13 cellular contexts compared by ENCODE assay signal in the genomic region with DNA sequence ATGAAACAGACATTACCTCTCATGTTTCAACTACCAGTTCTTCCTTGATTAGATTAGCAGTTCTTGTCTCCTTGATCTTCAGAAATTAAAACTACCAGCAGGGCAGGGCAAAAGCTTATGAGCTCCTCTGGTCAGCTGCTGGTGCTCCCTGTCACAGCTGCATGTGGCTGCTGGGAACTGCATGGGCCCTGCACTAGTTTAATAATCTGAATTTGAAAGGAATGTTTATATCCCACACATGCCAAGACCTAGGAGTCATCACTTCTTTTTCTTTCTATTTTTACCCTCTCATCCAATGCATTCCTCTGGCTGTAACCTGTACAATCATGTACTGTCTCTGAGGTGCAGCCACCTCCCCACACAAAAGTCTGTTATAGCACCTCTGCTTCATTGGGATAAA.
A peak's percentile ranks its signal among the peaks of the same experiment; 100 is the strongest.
DNase-seq lines count a peak whose midpoint lies in the region; ATAC-seq and TF ChIP-seq lines count a peak whose summit lies in the region.
"Had no signal": no experiment of that assay in that cellular context is flagged by ENCODE, and none has a peak within 500 bp of the region (broad histone marks: within the 10 kb centered on the region; RNA-seq: fewer than 3 reads in every experiment).

No MANE protein-coding gene starts in this region.

- no peaks in the 10 kb centered on the region for H3K79me1 ChIP-seq in IMR-90 (ENCODE audit: low read depth in 1 of 2, low read length in 2 of 2)

- BruUV-seq in IMR-90 (replicated peaks; lab: Mats Ljungman, UMichigan) (no TSS peak), MCF 10A (replicated peaks; lab: Mats Ljungman, UMichigan) (no TSS peak)

- peaks cover 6% of the 10 kb centered on the region for H3K36me3 Mint-ChIP-seq in MCF 10A (ENCODE audit: insufficient read depth, unreplicated experiment)

- peak overlapping the region; percentile 46 for H3K14ac ChIP-seq in IMR-90 (replicated peaks; ENCODE audit: low read depth, low read length)

- peak overlapping the region; percentile 56 for H2AK9ac ChIP-seq in IMR-90 (replicated peaks; ENCODE audit: low read depth, low read length, poor library complexity)

- H4K5ac ChIP-seq in IMR-90 (ENCODE audit: low read depth, low read length), result no peak overlapping the region

- H2AFZ ChIP-seq in IMR-90 (replicated peaks; ENCODE audit: low read length, poor library complexity), result peak overlapping the region; percentile 18

- H3K4me2 ChIP-seq in IMR-90 (ENCODE audit: low read depth, low read length), result peak overlapping the region; percentile 48; the same call in 1 of the 2 replicates

- peak overlapping the region; percentile 67 for H3K4ac ChIP-seq in IMR-90 (ENCODE audit: low read depth, low read length)

- H3K4me3 ChIP-seq in IMR-90 (ENCODE audit: insufficient read depth, low read depth, low read length) (no peak overlapping the region), thyroid gland (replicated peaks in 1 of 3) (no peak overlapping the region)
- H3K4me3 ChIP-seq: coronary artery had no signal

- peak overlapping the region; percentile 35; the same call in 1 of the 2 replicates for H3K23ac ChIP-seq in IMR-90 (ENCODE audit: low read depth, low read length)

- in situ Hi-C loops in IMR-90 (cut with MboI; ENCODE audit: low sequenced_read_pairs), result no loop called here

- peak overlapping the region; percentile 31; the same call in 2 of the 3 replicates for H2BK15ac ChIP-seq in IMR-90 (ENCODE audit: low read depth, low read length)

- intact Hi-C loops in IMR-90 (cut with micrococcal nuclease) (loop anchor here (10.0 kb wide), 2 partner anchors 763 to 1583 kb away; no protein-coding TSS in a partner anchor), MCF 10A (cut with micrococcal nuclease) (no loop called here), thyroid gland (cut with DNase I) (loop anchor here (10.0 kb wide), 1 partner anchor 383 kb away; no protein-coding TSS in a partner anchor)

- 0 out of 2 replicates have a peak overlapping the region, but pooled peaks have one; percentile 69 for H2AK5ac ChIP-seq in IMR-90 (ENCODE audit: low read depth, low read length)

- H2BK20ac ChIP-seq in IMR-90 (ENCODE audit: low read depth, low read length), result peak overlapping the region; percentile 75

- H3K56ac ChIP-seq in IMR-90 (ENCODE audit: extremely low read depth, insufficient read depth, low read length), result peak overlapping the region; percentile 62; the same call in 1 of the 2 replicates

- ATAC-seq in IMR-90 (ENCODE audit: low read depth) (peak; percentile 86), HG03565 (IDR thresholded peaks at IDR 0.05; ENCODE audit: unreplicated experiment) (no peak)
- ATAC-seq: activated T-cell treated with anti-CD3 and anti-CD28 coated beads, Interleukin-2, amount 50 U/mL, for 4 hours had no signal

- no peak for TF ChIP-seq RAD21 in IMR-90 (IDR thresholded peaks at IDR 0.05; ENCODE audit: low read length)

- peaks cover 18% of the 10 kb centered on the region for H3K4me1 ChIP-seq in IMR-90 (ENCODE audit: control insufficient read depth, insufficient read depth, low read length)
- peaks cover 0 to 10% of the 10 kb centered on the region in 2 donors for H3K4me1 ChIP-seq in thyroid gland

- no peaks in the 10 kb centered on the region for H3K9me3 Mint-ChIP-seq in MCF 10A (ENCODE audit: unreplicated experiment)
- H3K9me3 Mint-ChIP-seq: activated T-cell treated with anti-CD3 and anti-CD28 coated beads, Interleukin-2, amount 50 U/mL, for 4 hours had no signal

- H3K27me3 ChIP-seq in IMR-90 (ENCODE audit: control insufficient read depth, insufficient read depth, low read length), result no peaks in the 10 kb centered on the region
- H3K27me3 ChIP-seq in thyroid gland, result no peaks in the 10 kb centered on the region

- no peak overlapping the region for H3K9ac ChIP-seq in IMR-90 (ENCODE audit: low read depth, low read length)

- POLR2A ChIA-PET in IMR-90 (lab: Charles Lee; ENCODE audit: unreplicated experiment) (no interaction called here), MCF 10A (lab: Yijun Ruan, JAX) (interaction anchor here (0.8 kb wide), 1 partner anchor 585 kb away, joined by 3 read pairs; no protein-coding TSS in a partner anchor)

- peak overlapping the region; percentile 30; the same call in 1 of the 2 replicates for H4K91ac ChIP-seq in IMR-90 (ENCODE audit: insufficient read depth, low read depth, low read length)

- H3K27ac Mint-ChIP-seq in MCF 10A (ENCODE audit: low read depth, unreplicated experiment), result peak overlapping the region; percentile 2

- H3K36me3 ChIP-seq in IMR-90 (ENCODE audit: control insufficient read depth, insufficient read depth, low read length) (no peaks in the 10 kb centered on the region), thyroid gland (no peaks in the 10 kb centered on the region)

- peak overlapping the region in 1 of 2 experiments; percentile 60; a peak in 1 of 4 replicates for H4K8ac ChIP-seq in IMR-90 (ENCODE audit: low read depth in 2 of 2, low read length in 2 of 2)

- no peaks in the 10 kb centered on the region for H3K27me3 Mint-ChIP-seq in MCF 10A (ENCODE audit: insufficient read depth, unreplicated experiment)

- peaks cover 23% of the 10 kb centered on the region for H3K9me1 ChIP-seq in IMR-90 (ENCODE audit: insufficient read depth, low read length)

- no peak overlapping the region for H3K4me3 Mint-ChIP-seq in MCF 10A (ENCODE audit: unreplicated experiment)
- H3K4me3 Mint-ChIP-seq: activated T-cell treated with anti-CD3 and anti-CD28 coated beads, Interleukin-2, amount 50 U/mL, for 4 hours had no signal

- TF ChIP-seq CTCF in AG09319 (IDR thresholded peaks at IDR 0.05; ENCODE audit: low read depth, low read length) (no peak), IMR-90 (conservative IDR thresholded peaks at IDR 0.05; ENCODE audit: low read depth, low read length) (no peak), MCF 10A (IDR thresholded peaks at IDR 0.05; ENCODE audit: unreplicated experiment) (no peak), thyroid gland (IDR thresholded peaks at IDR 0.05) (no peak)

- no peaks in the 10 kb centered on the region for H3K9me3 ChIP-seq in IMR-90 (ENCODE audit: control insufficient read depth, insufficient read depth, low read length)
- no peaks in the 10 kb centered on the region for H3K9me3 ChIP-seq in thyroid gland

- DNase-seq in AG09319 (ENCODE audit: extremely low read depth, low read depth), result peak; percentile 12
- DNase-seq in IMR-90, result peak; percentile 84
- DNase-seq in MCF 10A (ENCODE audit: unreplicated experiment), result peak; percentile 11
- peak; percentile 97 for DNase-seq in kidney tubule cell (ENCODE audit: low spot score)
- no peak for DNase-seq in cerebellar cortex (ENCODE audit: low spot score)
- no peak for DNase-seq in NCI-H1092 (lab: John Stamatoyannopoulos, UW)
- no peak for DNase-seq in thyroid gland
- DNase-seq: activated T-cell treated with anti-CD3 and anti-CD28 coated beads, Interleukin-2, amount 50 U/mL, for 4 hours; hypothalamus; NCI-H2081 treated with DMSO at 0.1 percent for 48 hours had no signal

- H3K18ac ChIP-seq in IMR-90 (ENCODE audit: low read depth, low read length), result peak overlapping the region; percentile 35; the same call in 1 of the 2 replicates

- peak overlapping the region; percentile 78 for H2BK5ac ChIP-seq in IMR-90 (ENCODE audit: low read depth, low read length, poor library complexity, severe bottlenecking)

- H3K27ac ChIP-seq in IMR-90 (ENCODE audit: insufficient read depth, low read length) (no peak overlapping the region), thyroid gland (no peak overlapping the region)
- H3K27ac ChIP-seq: C4-2B had no signal

- H4K20me1 ChIP-seq in IMR-90 (ENCODE audit: insufficient read depth, low read length), result no peaks in the 10 kb centered on the region

- TF ChIP-seq POLR2A in IMR-90 (IDR thresholded peaks at IDR 0.05; ENCODE audit: low read depth, low read length), result no peak
- no peak for TF ChIP-seq POLR2A in thyroid gland (IDR thresholded peaks at IDR 0.05)

- H2BK120ac ChIP-seq in IMR-90 (ENCODE audit: low read depth, low read length), result peak overlapping the region; percentile 80

- dilution Hi-C loops in IMR-90 (cut with HindIII; ENCODE audit: low sequenced_read_pairs, unreplicated experiment), result no loop called here

- CTCF ChIA-PET in IMR-90 (lab: Yijun Ruan, JAX) (interaction anchor here (0.9 to 1.8 kb wide), 2 partner anchors 11 to 82 kb away, joined by 3 to 6 read pairs; no protein-coding TSS in a partner anchor), MCF 10A (lab: Yijun Ruan, JAX) (interaction anchor here (0.6 to 1.7 kb wide), 10 partner anchors 18 to 609 kb away, joined by 3 to 6 read pairs (median 3); no protein-coding TSS in a partner anchor)

- H3K4me1 Mint-ChIP-seq in MCF 10A (ENCODE audit: insufficient read depth, unreplicated experiment), result peaks cover 22% of the 10 kb centered on the region

TF ChIP-seq in IMR-90, 13 proteins besides CTCF, POLR2A, EP300 and RAD21:
- TF ChIP-seq MXI1 (IDR thresholded peaks at IDR 0.05; ENCODE audit: borderline replicate concordance, low read depth, low read length) (peak; percentile 85), MAZ (IDR thresholded peaks at IDR 0.05; ENCODE audit: borderline replicate concordance, low read depth, low read length) (no peak), NFE2L2 (IDR thresholded peaks at IDR 0.05; ENCODE audit: low read depth, low read length) (no peak), BHLHE40 (IDR thresholded peaks at IDR 0.05; ENCODE audit: low read depth, low read length) (peak; percentile 13; the same call in 1 of the 2 replicates), FOS (IDR thresholded peaks at IDR 0.05; ENCODE audit: low read depth, low read length) (no peak), SMC3 (IDR thresholded peaks at IDR 0.05; ENCODE audit: low read depth, low read length) (no peak), MAFK (IDR thresholded peaks at IDR 0.05; ENCODE audit: low read depth, low read length) (no peak), CEBPB (IDR thresholded peaks at IDR 0.05; ENCODE audit: low read depth, low read length) (no peak)
- TF ChIP-seq, protein P1, sequence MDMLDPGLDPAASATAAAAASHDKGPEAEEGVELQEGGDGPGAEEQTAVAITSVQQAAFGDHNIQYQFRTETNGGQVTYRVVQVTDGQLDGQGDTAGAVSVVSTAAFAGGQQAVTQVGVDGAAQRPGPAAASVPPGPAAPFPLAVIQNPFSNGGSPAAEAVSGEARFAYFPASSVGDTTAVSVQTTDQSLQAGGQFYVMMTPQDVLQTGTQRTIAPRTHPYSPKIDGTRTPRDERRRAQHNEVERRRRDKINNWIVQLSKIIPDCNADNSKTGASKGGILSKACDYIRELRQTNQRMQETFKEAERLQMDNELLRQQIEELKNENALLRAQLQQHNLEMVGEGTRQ (IDR thresholded peaks at IDR 0.05; ENCODE audit: low read depth, low read length), result peak; percentile 19; the same call in 1 of the 2 replicates

Comparison
In these comparisons a context has a peak if more than half of its experiments do, and no peak if none do; other contexts are left out.
1. DNase-seq: peak in AG09319 (single experiment), IMR-90 (single experiment), MCF 10A (single experiment) and kidney tubule cell (single experiment); none in cerebellar cortex (single experiment), NCI-H1092 (single experiment) and thyroid gland (0 of 2).